Comparison of ENCODE assay signal across 8 cellular contexts in the genomic region with DNA sequence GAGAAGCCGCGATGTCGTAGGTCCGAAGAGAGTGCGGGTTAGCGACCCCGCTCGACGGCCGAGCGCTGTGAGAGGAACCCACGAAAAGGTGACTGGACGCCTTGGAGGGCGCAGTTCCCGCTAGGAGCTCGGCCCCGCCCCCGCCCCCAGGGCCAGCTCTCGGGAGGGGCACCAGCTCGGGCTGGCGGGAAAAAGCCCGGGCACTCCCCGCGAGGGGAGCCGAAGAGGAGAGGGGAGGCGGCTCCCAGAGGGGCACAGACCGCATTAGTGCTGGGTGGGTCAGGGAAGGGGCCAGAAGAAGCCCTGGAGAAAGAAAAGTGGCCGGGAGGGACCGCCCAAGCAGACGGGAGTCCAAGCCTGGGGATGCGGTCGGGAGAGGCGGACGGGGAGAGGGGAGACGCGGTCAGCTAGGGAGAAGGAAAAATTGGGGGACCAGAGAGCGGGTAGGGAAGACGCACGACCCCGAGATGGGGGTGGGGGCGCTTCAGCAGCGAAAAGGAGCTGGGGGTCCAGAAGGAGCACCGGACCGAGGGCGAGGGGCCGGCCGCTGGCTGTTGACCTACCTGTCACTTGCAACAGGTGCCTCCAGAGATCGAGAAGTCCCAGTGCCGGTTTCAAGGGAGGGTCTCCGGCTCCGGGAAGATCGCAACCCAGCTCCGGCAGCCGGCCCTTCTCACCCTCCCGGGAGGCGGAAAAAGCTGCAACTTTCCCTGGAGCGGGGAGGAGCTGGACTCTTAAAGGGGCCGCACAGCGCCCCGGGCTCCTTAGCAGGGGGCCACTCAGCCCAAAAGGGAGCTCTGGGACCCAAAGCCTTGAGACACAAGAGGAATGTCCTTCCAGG. TPM values are rescaled to one million over a fixed set of nuclear protein-coding genes. Genes with fewer than 3 reads are reported as not detected.
DNase-seq lines count a peak whose midpoint lies in the region; ATAC-seq and TF ChIP-seq lines count a peak whose summit lies in the region.

Gene SYTL4, minus strand, starts transcription at position 681 of the 841 bp plus-strand sequence. CDS start 30,084 bp downstream, outside the sequence.

- no peaks in the 10 kb centered on the region for H3K9me3 ChIP-seq in ovary

- no peak for TF ChIP-seq CTCF in GM13977 (IDR thresholded peaks at IDR 0.05; ENCODE audit: extremely low read depth, insufficient read depth, missing control alignments)
- no peak for TF ChIP-seq CTCF in glutamatergic neuron (IDR thresholded peaks at IDR 0.05; ENCODE audit: partially characterized antibody, unreplicated experiment)
- TF ChIP-seq CTCF in ovary (IDR thresholded peaks at IDR 0.05): no peak

- no peak for TF ChIP-seq EP300 in ovary (IDR thresholded peaks at IDR 0.05)

- no peaks in the 10 kb centered on the region for H3K36me3 Mint-ChIP-seq in glutamatergic neuron (ENCODE audit: unreplicated experiment)

- ATAC-seq in GM19463 (IDR thresholded peaks at IDR 0.05; ENCODE audit: unreplicated experiment): no peak

- in situ Hi-C loops in GM13977 (cut with MboI; ENCODE audit: low pct_unique_long_range_greater_than_20kb, low sequenced_read_pairs, unreplicated experiment): no loop called here

- peaks cover 2% of the 10 kb centered on the region for H3K9me3 Mint-ChIP-seq in glutamatergic neuron (ENCODE audit: unreplicated experiment)

- peak; percentile 38 for TF ChIP-seq POLR2A in ovary (IDR thresholded peaks at IDR 0.05)

- no peaks in the 10 kb centered on the region for H3K4me1 ChIP-seq in ovary (ENCODE audit: insufficient read depth)

- intact Hi-C loops in ovary (cut with DNase I): no loop called here

- H3K27ac ChIP-seq in ovary: peak within 1 kb of the TSS; percentile 50 to 86

- H3K27me3 Mint-ChIP-seq in glutamatergic neuron (ENCODE audit: unreplicated experiment): peaks cover 4% of the 10 kb centered on the region

- peak within 1 kb of the TSS; percentile 80 for H3K4me3 Mint-ChIP-seq in glutamatergic neuron (ENCODE audit: unreplicated experiment)

- H3K4me3 ChIP-seq in ovary: peak within 1 kb of the TSS; percentile 53

- no peak within 1 kb of the TSS for H3K27ac Mint-ChIP-seq in glutamatergic neuron (ENCODE audit: unreplicated experiment)

- no peaks in the 10 kb centered on the region for H3K4me1 Mint-ChIP-seq in glutamatergic neuron (ENCODE audit: low read depth, unreplicated experiment)

- peak; percentile 14 for DNase-seq in GM13977 (ENCODE audit: low spot score)
- peak; percentile 49 for DNase-seq in SK-N-DZ (ENCODE audit: low spot score)
- peak; percentile 18 for DNase-seq in glutamatergic neuron
- DNase-seq in ovary: peak; percentile 70 to 78 (median 71)
- no peak for DNase-seq in cerebellar nuclear complex (lab: John Stamatoyannopoulos, UW)
- DNase-seq in pons (ENCODE audit: low spot score): no peak
- DNase-seq in stimulated activated CD4-positive, alpha-beta T cell treated with anti-CD3 and anti-CD28 coated beads, Interleukin-2, amount 100 ng/mL, for 24 hours: no peak

- H3K36me3 ChIP-seq in ovary: no peaks in the 10 kb centered on the region

- H3K27me3 ChIP-seq in ovary: no peaks in the 10 kb centered on the region

- WGBS in ovary, 3 donors: 28 to 38% (median 28%) methylated on average over 60 of the region's 60 CpGs

RNA-seq across cellular contexts. Expression of gene SYTL4, which starts in this region (rescaled TPM):
- 38.3 and 42.1 TPM in 2 replicates for polyA plus RNA-seq in SK-N-DZ (2014; cell fraction: cytosol; rRNA removed)
- polyA plus RNA-seq in SK-N-DZ (2014; cell fraction: nucleus; rRNA removed): 58.3 and 77.9 TPM in 2 replicates
- total RNA-seq in glutamatergic neuron (ENCODE audit: unreplicated experiment): 0.25 TPM
- total RNA-seq in ovary: 100 to 1,000 TPM in 4 of 7 donors, 10 to 100 TPM in 3; 42.0 to 132 (median 112) TPM
- polyA plus RNA-seq in ovary: 10 to 100 TPM; 61.1 to 68.0 TPM

Comparison
In these comparisons a context has a peak if more than half of its experiments do, and no peak if none do; other contexts are left out.
1. RNA of gene SYTL4 (total RNA-seq): 42.0 to 132 TPM in ovary; 0.25 TPM in glutamatergic neuron (single experiment); every median in the first group is over 10 times any median in the second.
2. Peak in DNase-seq in glutamatergic neuron; RNA of the gene not detected or under 1 TPM.
3. DNase-seq: peak in GM13977 (single experiment), SK-N-DZ (single experiment) and ovary (5 of 5); none in cerebellar nuclear complex (0 of 2), pons (single experiment) and stimulated activated CD4-positive, alpha-beta T cell treated with anti-CD3 and anti-CD28 coated beads, Interleukin-2, amount 100 ng/mL, for 24 hours (0 of 2).